Comparison of ENCODE assay signal across 28 cellular contexts in genomic region chr1:75276385-75276784, GRCh38.
"Had no signal": no experiment of that assay in that cellular context is flagged by ENCODE, and none has a peak within 500 bp of the region (broad histone marks: within the 10 kb centered on the region; RNA-seq: fewer than 3 reads in every experiment).

No MANE protein-coding gene starts in this region.

- H3K4me3 ChIP-seq: SJSA1 had no signal

- H3K27me3 Mint-ChIP-seq: activated CD4-positive, alpha-beta memory T cell treated with anti-CD3 and anti-CD28 coated beads for 36 hours; activated CD4-positive, alpha-beta T cell treated with anti-CD3 and anti-CD28 coated beads, Interleukin-2, amount 10 ng/mL, durations not matched to agents 7 days and 5 days; activated CD8-positive, alpha-beta memory T cell treated with anti-CD3 and anti-CD28 coated beads, Interleukin-2, amount 10 ng/mL, durations not matched to agents 7 days and 5 days; activated naive CD8-positive, alpha-beta T cell treated with anti-CD3 and anti-CD28 coated beads for 36 hours; brain had no signal

- H3K4me2 ChIP-seq: KMS-11 had no signal

- H3K4me1 ChIP-seq: SJSA1 had no signal

- H3K9ac ChIP-seq: KMS-11 had no signal

- H3K4me3 Mint-ChIP-seq: activated CD4-positive, alpha-beta memory T cell treated with anti-CD3 and anti-CD28 coated beads for 36 hours; activated CD4-positive, alpha-beta T cell treated with anti-CD3 and anti-CD28 coated beads, Interleukin-2, amount 10 ng/mL, durations not matched to agents 7 days and 5 days; activated CD8-positive, alpha-beta memory T cell treated with anti-CD3 and anti-CD28 coated beads, Interleukin-2, amount 10 ng/mL, durations not matched to agents 7 days and 5 days; activated naive CD8-positive, alpha-beta T cell treated with anti-CD3 and anti-CD28 coated beads for 36 hours; brain had no signal

- H3K4me1 Mint-ChIP-seq: activated CD4-positive, alpha-beta T cell treated with anti-CD3 and anti-CD28 coated beads, Interleukin-2, amount 10 ng/mL, durations not matched to agents 7 days and 5 days; activated CD8-positive, alpha-beta memory T cell treated with anti-CD3 and anti-CD28 coated beads, Interleukin-2, amount 10 ng/mL, durations not matched to agents 7 days and 5 days; activated naive CD8-positive, alpha-beta T cell treated with anti-CD3 and anti-CD28 coated beads for 36 hours had no signal

- H3K27ac Mint-ChIP-seq: activated CD4-positive, alpha-beta memory T cell treated with anti-CD3 and anti-CD28 coated beads for 36 hours; activated CD4-positive, alpha-beta T cell treated with anti-CD3 and anti-CD28 coated beads, Interleukin-2, amount 10 ng/mL, durations not matched to agents 7 days and 5 days; activated CD8-positive, alpha-beta memory T cell treated with anti-CD3 and anti-CD28 coated beads, Interleukin-2, amount 10 ng/mL, durations not matched to agents 7 days and 5 days; activated naive CD8-positive, alpha-beta T cell treated with anti-CD3 and anti-CD28 coated beads for 36 hours had no signal

- H3K9me3 ChIP-seq: SJSA1 had no signal

- H3K27ac ChIP-seq: KMS-11, SJSA1 had no signal

- H3K27me3 ChIP-seq: SJSA1 had no signal

- H3K36me3 Mint-ChIP-seq: activated CD4-positive, alpha-beta memory T cell treated with anti-CD3 and anti-CD28 coated beads for 36 hours; activated CD8-positive, alpha-beta memory T cell treated with anti-CD3 and anti-CD28 coated beads, Interleukin-2, amount 10 ng/mL, durations not matched to agents 7 days and 5 days; activated naive CD8-positive, alpha-beta T cell treated with anti-CD3 and anti-CD28 coated beads for 36 hours had no signal

- DNase-seq: activated CD4-positive, alpha-beta memory T cell treated with anti-CD3 and anti-CD28 coated beads for 36 hours; activated CD4-positive, alpha-beta T cell treated with anti-CD3 and anti-CD28 coated beads, Interleukin-2, amount 10 ng/mL, durations not matched to agents 7 days and 5 days; activated CD8-positive, alpha-beta memory T cell treated with anti-CD3 and anti-CD28 coated beads for 24 hours; activated CD8-positive, alpha-beta memory T cell treated with anti-CD3 and anti-CD28 coated beads, Interleukin-2, amount 10 ng/mL, durations not matched to agents 7 days and 5 days; activated CD8-positive, alpha-beta memory T cell treated with anti-CD3 and anti-CD28 coated beads, Interleukin-2, amount 50 U/mL, for 48 hours; activated effector memory CD4-positive, alpha-beta T cell treated with anti-CD3 and anti-CD28 coated beads, Interleukin-2, amount 50 U/mL, for 16 hours; activated naive CD4-positive, alpha-beta T cell; activated naive CD4-positive, alpha-beta T cell treated with anti-CD3 and anti-CD28 coated beads, Interleukin-2, amount 50 U/mL, for 16 hours; activated naive CD8-positive, alpha-beta T cell treated with anti-CD3 and anti-CD28 coated beads for 36 hours; activated T-cell treated with anti-CD3 and anti-CD28 coated beads, Interleukin-2, amount 50 U/mL, for 48 hours; amniotic stem cell; aorta; caudate nucleus; cerebellar nuclear complex; NCI-H1105 treated with DMSO at 0.1 percent for 48 hours; NCI-H1436; NCI-H1694; NCI-H2029; NCI-H345; SHP77 treated with DMSO at 0.1 percent for 48 hours; SW 1271; T-helper 1 cell; T1000 had no signal

- FAIRE-seq: bronchial epithelial cell had no signal

- ATAC-seq: activated CD8-positive, alpha-beta memory T cell treated with anti-CD3 and anti-CD28 coated beads, Interleukin-2, amount 10 ng/mL, durations not matched to agents 7 days and 5 days; Panc1 had no signal

- H3K36me3 ChIP-seq: SJSA1 had no signal
